Comparison of ENCODE assay signal across 9 cellular contexts in the genomic region with DNA sequence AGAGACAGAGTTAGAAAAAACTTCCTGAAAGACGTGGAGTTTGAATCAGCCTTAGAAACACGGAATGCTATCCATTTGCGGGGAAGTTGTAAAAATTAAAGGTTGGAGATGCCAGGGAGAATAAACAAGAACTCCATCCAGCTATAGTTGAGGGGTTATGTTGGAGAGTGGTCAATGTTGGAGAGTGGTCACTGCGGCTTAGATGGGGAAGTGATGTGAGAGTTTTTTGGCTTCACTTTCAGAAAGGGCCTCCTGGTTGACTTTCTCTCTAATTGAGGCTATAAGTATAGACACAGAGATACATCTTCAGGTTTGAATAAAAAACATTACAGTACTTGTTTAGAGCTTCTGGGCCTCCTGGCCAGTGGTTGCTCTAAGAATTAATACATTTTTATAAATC. TPM values are rescaled to one million over a fixed set of nuclear protein-coding genes. Genes with fewer than 3 reads are reported as not detected.
DNase-seq lines count a peak whose midpoint lies in the region; ATAC-seq and TF ChIP-seq lines count a peak whose summit lies in the region.
"Had no signal": no experiment of that assay in that cellular context is flagged by ENCODE, and none has a peak within 500 bp of the region (broad histone marks: within the 10 kb centered on the region; RNA-seq: fewer than 3 reads in every experiment).

No MANE protein-coding gene starts in this region.

- H2BK12ac ChIP-seq in H9 (ENCODE audit: insufficient read length, low read depth, low read length), result no peak overlapping the region

- peaks cover 1% of the 10 kb centered on the region; the same call in 1 of the 2 replicates for H3K27me3 Mint-ChIP-seq in H9 (ENCODE audit: low read depth)
- H3K27me3 Mint-ChIP-seq in activated naive CD8-positive, alpha-beta T cell treated with anti-CD3 and anti-CD28 coated beads, Interleukin-2, amount 10 ng/mL, durations not matched to agents 7 days and 5 days, result peaks cover 16% of the 10 kb centered on the region

- peaks cover 6 to 7% (median 6%) of the 10 kb centered on the region in 3 experiments; a peak in 6 of 7 replicates for H3K36me3 Mint-ChIP-seq in H9 (ENCODE audit: insufficient read depth in 1 of 3, low read depth in 3 of 3)
- H3K36me3 Mint-ChIP-seq in activated naive CD8-positive, alpha-beta T cell treated with anti-CD3 and anti-CD28 coated beads, Interleukin-2, amount 10 ng/mL, durations not matched to agents 7 days and 5 days, result peaks cover 4% of the 10 kb centered on the region

- no peaks in the 10 kb centered on the region for H3K4me1 ChIP-seq in ACC112 (ENCODE audit: control insufficient read depth, insufficient read depth, low read length, unreplicated experiment)
- H3K4me1 ChIP-seq in H9 (ENCODE audit: insufficient read depth, low read length), result no peaks in the 10 kb centered on the region
- no peaks in the 10 kb centered on the region for H3K4me1 ChIP-seq in muscle layer of colon (ENCODE audit: insufficient read depth, low read length)

- H2BK20ac ChIP-seq in H9 (ENCODE audit: low read depth, low read length, poor library complexity, severe bottlenecking), result no peak overlapping the region

- no peaks in the 10 kb centered on the region for H3K9me3 ChIP-seq in H9 (ENCODE audit: control insufficient read depth, low read depth, low read length)
- no peaks in the 10 kb centered on the region for H3K9me3 ChIP-seq in muscle layer of colon (ENCODE audit: low read length)
- H3K9me3 ChIP-seq: suprapubic skin had no signal

- H3K36me3 ChIP-seq in ACC112 (ENCODE audit: insufficient read depth, low read length), result no peaks in the 10 kb centered on the region
- peaks cover 3% of the 10 kb centered on the region for H3K36me3 ChIP-seq in muscle layer of colon (ENCODE audit: insufficient read depth, low read length)

- no peak overlapping the region for H4K91ac ChIP-seq in H9 (ENCODE audit: insufficient read length, low read depth, low read length)

- H3K4me1 Mint-ChIP-seq in H9, result peaks cover 7 to 8% of the 10 kb centered on the region in 2 experiments
- H3K4me1 Mint-ChIP-seq in activated naive CD8-positive, alpha-beta T cell treated with anti-CD3 and anti-CD28 coated beads, Interleukin-2, amount 10 ng/mL, durations not matched to agents 7 days and 5 days, result peaks cover 10% of the 10 kb centered on the region

- no peak overlapping the region for H3K56ac ChIP-seq in H9 (ENCODE audit: insufficient read length, low read depth, low read length)

- H3K9ac ChIP-seq in H9 (ENCODE audit: extremely low read depth, insufficient read length, low read length) (no peak overlapping the region), muscle layer of colon (ENCODE audit: low read length) (no peak overlapping the region)

- H2AFZ ChIP-seq in ACC112 (ENCODE audit: low read length, unreplicated experiment), result peak overlapping the region; percentile 94
- no peak overlapping the region for H2AFZ ChIP-seq in H9 (ENCODE audit: low read length)

- H3K27ac ChIP-seq in ACC112 (ENCODE audit: low read depth, low read length) (no peak overlapping the region), H9 (ENCODE audit: insufficient read length, low read depth, low read length) (no peak overlapping the region), muscle layer of colon (ENCODE audit: low read depth, low read length) (peak overlapping the region; percentile 41)

- H3K4me3 ChIP-seq in ACC112 (ENCODE audit: low read depth, low read length) (peak overlapping the region; percentile 95), muscle layer of colon (ENCODE audit: low read depth in 1 of 2, low read length in 2 of 2) (peak overlapping the region; percentile 51 to 82)

- no peak overlapping the region for H3K23ac ChIP-seq in H9 (ENCODE audit: insufficient read length, low read depth, low read length)

- no peak overlapping the region for H2BK5ac ChIP-seq in H9 (ENCODE audit: insufficient read length, low read length)

- no peak overlapping the region for H2BK120ac ChIP-seq in H9 (ENCODE audit: low read depth, low read length, poor library complexity, severe bottlenecking)

- peak overlapping the region; percentile 76 for H3K4me2 ChIP-seq in H9 (ENCODE audit: insufficient read depth, insufficient read length, low read length)

- no peak overlapping the region for H4K8ac ChIP-seq in H9 (replicated peaks; ENCODE audit: insufficient read length, low read depth, low read length)

- peaks cover 7% of the 10 kb centered on the region for H3K23me2 ChIP-seq in H9 (ENCODE audit: insufficient read length, low read depth, low read length, poor library complexity, severe bottlenecking)

- no peak overlapping the region for H2AK5ac ChIP-seq in H9 (ENCODE audit: insufficient read length, low read length)

- H3K18ac ChIP-seq in H9 (ENCODE audit: insufficient read length, low read depth, low read length), result no peak overlapping the region

- no peaks in the 10 kb centered on the region for H3K9me3 Mint-ChIP-seq in H9
- H3K9me3 Mint-ChIP-seq in activated naive CD8-positive, alpha-beta T cell treated with anti-CD3 and anti-CD28 coated beads, Interleukin-2, amount 10 ng/mL, durations not matched to agents 7 days and 5 days, result no peaks in the 10 kb centered on the region

- H3K79me2 ChIP-seq in ACC112 (ENCODE audit: control insufficient read depth, insufficient read depth, low read length, unreplicated experiment) (peaks cover 3% of the 10 kb centered on the region), H9 (ENCODE audit: insufficient read depth, low read length) (no peaks in the 10 kb centered on the region)

- H3K27me3 ChIP-seq in ACC112 (ENCODE audit: insufficient read depth, low read length) (no peaks in the 10 kb centered on the region), H9 (ENCODE audit: insufficient read depth, low read length) (no peaks in the 10 kb centered on the region), muscle layer of colon (ENCODE audit: control insufficient read depth in 1 of 2, insufficient read depth in 2 of 2, low read length in 2 of 2) (no peaks in the 10 kb centered on the region)
- H3K27me3 ChIP-seq: suprapubic skin had no signal

- H3K4ac ChIP-seq in H9 (ENCODE audit: low read depth, low read length), result no peak overlapping the region

- no peak overlapping the region for H2BK15ac ChIP-seq in H9 (ENCODE audit: low read depth, low read length)

- no CpG with 5 or more reads among the region's 4 CpGs for WGBS in H9 (ENCODE audit: extremely low coverage, insufficient read length, low lambda C conversion rate)

- POLR2A ChIA-PET in activated naive CD8-positive, alpha-beta T cell treated with anti-CD3 and anti-CD28 coated beads, Interleukin-2, amount 10 ng/mL, durations not matched to agents 7 days and 5 days (lab: Charles Lee), result no interaction called here

- no peak for TF ChIP-seq CTCF in H9 (conservative IDR thresholded peaks at IDR 0.05)

- no peak for ATAC-seq in activated naive CD8-positive, alpha-beta T cell treated with anti-CD3 and anti-CD28 coated beads, Interleukin-2, amount 10 ng/mL, durations not matched to agents 7 days and 5 days (ENCODE audit: low read depth)

- H4K20me1 ChIP-seq in H9 (ENCODE audit: control insufficient read depth, insufficient read depth, insufficient read length), result no peaks in the 10 kb centered on the region

- peak overlapping the region; percentile 28 to 89; a peak in 4 of 5 replicates for H3K4me3 Mint-ChIP-seq in H9
- H3K4me3 Mint-ChIP-seq in activated naive CD8-positive, alpha-beta T cell treated with anti-CD3 and anti-CD28 coated beads, Interleukin-2, amount 10 ng/mL, durations not matched to agents 7 days and 5 days, result peak overlapping the region; percentile 88

- no peak for DNase-seq in H9
- DNase-seq in activated naive CD8-positive, alpha-beta T cell treated with anti-CD3 and anti-CD28 coated beads, Interleukin-2, amount 10 ng/mL, durations not matched to agents 7 days and 5 days, result no peak
- no peak for DNase-seq in stimulated activated CD8-positive, alpha-beta memory T cell treated with anti-CD3 and anti-CD28 coated beads, Interleukin-4, amount 100 ng/mL, for 48 hours
- DNase-seq in NCI-H146 treated with DMSO at 0.1 percent for 48 hours (lab: John Stamatoyannopoulos, UW; ENCODE audit: unreplicated experiment), result no peak
- no peak for DNase-seq in A172 (ENCODE audit: low spot score)
- DNase-seq in NCI-H2081 (lab: John Stamatoyannopoulos, UW), result no peak

- no peak overlapping the region for H3K14ac ChIP-seq in H9 (ENCODE audit: insufficient read depth, low read length)

- H3K27ac Mint-ChIP-seq in H9, result no peak overlapping the region
- no peak overlapping the region for H3K27ac Mint-ChIP-seq in activated naive CD8-positive, alpha-beta T cell treated with anti-CD3 and anti-CD28 coated beads, Interleukin-2, amount 10 ng/mL, durations not matched to agents 7 days and 5 days

- H3T11ph ChIP-seq in H9 (ENCODE audit: low read length), result no peak overlapping the region

- H3K79me1 ChIP-seq in H9 (ENCODE audit: insufficient read depth, low read depth, low read length, poor library complexity, severe bottlenecking), result no peaks in the 10 kb centered on the region

- no peak overlapping the region for H4K5ac ChIP-seq in H9 (ENCODE audit: insufficient read length, low read depth, low read length)

RNA-seq across cellular contexts. Expression of a gene that starts 0.7 kb away (rescaled TPM):
- total RNA-seq in H9 (2021), result 0.59 and 0.72 TPM in 2 replicates
- total RNA-seq in activated naive CD8-positive, alpha-beta T cell treated with anti-CD3 and anti-CD28 coated beads, Interleukin-2, amount 10 ng/mL, durations not matched to agents 7 days and 5 days, result under 1 TPM in 1 of 2 experiments, not detected in 1; 0.48 TPM
- total RNA-seq in A172 (2014; rRNA removed; shearing (Covaris generic)), result 0.09 and 0.12 TPM in 2 replicates
